Comparison of ENCODE assay signal across 13 cellular contexts in the genomic region with DNA sequence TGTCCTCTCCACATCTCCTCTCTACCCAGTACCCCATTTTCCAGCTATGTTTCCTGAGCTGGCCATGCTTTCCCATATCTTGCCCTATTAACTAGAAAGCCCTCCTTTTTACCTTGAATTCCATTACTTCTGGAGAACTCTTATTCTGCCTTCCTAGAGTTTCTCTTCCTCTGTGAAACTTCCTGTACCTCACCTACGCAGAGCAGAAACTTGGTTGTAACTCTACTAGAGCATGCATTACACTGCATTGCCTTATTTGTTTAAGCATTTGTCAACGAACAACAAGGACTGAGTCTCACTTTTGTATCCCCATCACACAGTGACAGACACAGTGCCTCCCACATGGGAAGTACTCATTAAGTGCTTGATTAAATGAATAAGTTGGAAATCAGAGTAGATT. TPM values are rescaled to one million over a fixed set of nuclear protein-coding genes. Genes with fewer than 3 reads are reported as not detected.
DNase-seq lines count a peak whose midpoint lies in the region; ATAC-seq, FAIRE-seq and TF ChIP-seq lines count a peak whose summit lies in the region.
"Had no signal": no experiment of that assay in that cellular context is flagged by ENCODE, and none has a peak within 500 bp of the region (broad histone marks: within the 10 kb centered on the region; RNA-seq: fewer than 3 reads in every experiment).

No MANE protein-coding gene starts in this region.

- no peaks in the 10 kb centered on the region for H3K36me3 ChIP-seq in CD8-positive, alpha-beta memory T cell (ENCODE audit: insufficient read depth, low read length)
- no peaks in the 10 kb centered on the region for H3K36me3 ChIP-seq in small intestine (ENCODE audit: control insufficient read depth in 2 of 2, insufficient read depth in 2 of 2, low read length in 2 of 2)

- no peaks in the 10 kb centered on the region for H3K27me3 Mint-ChIP-seq in CD8-positive, alpha-beta memory T cell
- no peaks in the 10 kb centered on the region for H3K27me3 Mint-ChIP-seq in T-cell
- H3K27me3 Mint-ChIP-seq in nephron progenitor cell (ENCODE audit: low read depth, poor library complexity): peaks cover 4% of the 10 kb centered on the region
- no peaks in the 10 kb centered on the region for H3K27me3 Mint-ChIP-seq in activated naive CD8-positive, alpha-beta T cell treated with anti-CD3 and anti-CD28 coated beads, Interleukin-2, amount 50 U/mL, for 24 hours

- DNase-seq in CD8-positive, alpha-beta memory T cell: no peak
- DNase-seq in T-cell (no peak), nephron progenitor cell (no peak), SHP77 treated with DMSO at 0.1 percent for 48 hours (lab: John Stamatoyannopoulos, UW) (no peak), small intestine (no peak)
- no peak for DNase-seq in activated naive CD8-positive, alpha-beta T cell treated with anti-CD3 and anti-CD28 coated beads, Interleukin-2, amount 50 U/mL, for 24 hours
- DNase-seq: activated T-cell treated with anti-CD3 and anti-CD28 coated beads for 4 hours, DMS79, glutamatergic neuron, NCI-H345 had no signal

- no peak overlapping the region for H3K4me3 ChIP-seq in CD8-positive, alpha-beta memory T cell (ENCODE audit: low read length)
- H3K4me3 ChIP-seq in small intestine (ENCODE audit: low read depth in 1 of 2, low read length in 2 of 2): no peak overlapping the region

- H3K4me1 Mint-ChIP-seq in CD8-positive, alpha-beta memory T cell: peaks cover 32 to 40% (median 39%) of the 10 kb centered on the region in 3 donors
- peaks cover 36 to 52% (median 46%) of the 10 kb centered on the region in 3 donors for H3K4me1 Mint-ChIP-seq in T-cell
- peaks cover 31% of the 10 kb centered on the region for H3K4me1 Mint-ChIP-seq in nephron progenitor cell
- H3K4me1 Mint-ChIP-seq in activated naive CD8-positive, alpha-beta T cell treated with anti-CD3 and anti-CD28 coated beads, Interleukin-2, amount 50 U/mL, for 24 hours: peaks cover 21% of the 10 kb centered on the region

- CTCF ChIA-PET in CD8-positive, alpha-beta memory T cell (lab: Charles Lee): interaction anchor here (0.9 to 4.4 kb wide), 5 partner anchors 10 to 148 kb away, joined by 3 to 30 read pairs (median 4); no protein-coding TSS in a partner anchor
- CTCF ChIA-PET in T-cell (lab: Charles Lee): interaction anchor here (0.5 to 1.5 kb wide), 6 partner anchors 15 to 154 kb away, joined by 3 to 6 read pairs (median 4); no protein-coding TSS in a partner anchor

- no peak for FAIRE-seq in small intestine (lab: Jason Lieb, UNC)
- FAIRE-seq: colon had no signal

- no peak overlapping the region for H3K4me3 Mint-ChIP-seq in CD8-positive, alpha-beta memory T cell
- H3K4me3 Mint-ChIP-seq in T-cell (no peak overlapping the region), nephron progenitor cell (no peak overlapping the region)
- H3K4me3 Mint-ChIP-seq in activated naive CD8-positive, alpha-beta T cell treated with anti-CD3 and anti-CD28 coated beads, Interleukin-2, amount 50 U/mL, for 24 hours: no peak overlapping the region

- peaks cover 17% of the 10 kb centered on the region for H3K4me1 ChIP-seq in CD8-positive, alpha-beta memory T cell (ENCODE audit: insufficient read depth, low read length)
- no peaks in the 10 kb centered on the region for H3K4me1 ChIP-seq in small intestine (ENCODE audit: control insufficient read depth in 2 of 2, insufficient read depth in 1 of 2, low read depth in 1 of 2, low read length in 1 of 2)

- H3K9me3 Mint-ChIP-seq in CD8-positive, alpha-beta memory T cell: no peaks in the 10 kb centered on the region
- no peaks in the 10 kb centered on the region for H3K9me3 Mint-ChIP-seq in T-cell
- no peaks in the 10 kb centered on the region for H3K9me3 Mint-ChIP-seq in nephron progenitor cell
- no peaks in the 10 kb centered on the region for H3K9me3 Mint-ChIP-seq in activated naive CD8-positive, alpha-beta T cell treated with anti-CD3 and anti-CD28 coated beads, Interleukin-2, amount 50 U/mL, for 24 hours

- no peak overlapping the region for H3K27ac ChIP-seq in CD8-positive, alpha-beta memory T cell (ENCODE audit: low read depth, low read length)
- H3K27ac ChIP-seq in small intestine (ENCODE audit: low read depth in 1 of 2, low read length in 1 of 2): peak overlapping the region in 1 of 2 donors; percentile 12

- POLR2A ChIA-PET in CD8-positive, alpha-beta memory T cell (lab: Charles Lee): no interaction called here
- POLR2A ChIA-PET in T-cell (lab: Charles Lee): interaction anchor here in 1 of 2 donors (0.5 kb wide), 1 partner anchor 18 kb away, joined by 8 read pairs; no protein-coding TSS in a partner anchor

- no peak for TF ChIP-seq CTCF in nephron progenitor cell (IDR thresholded peaks at IDR 0.05)

- H3K27me3 ChIP-seq in CD8-positive, alpha-beta memory T cell (ENCODE audit: insufficient read depth, low read length, poor library complexity, severe bottlenecking): no peaks in the 10 kb centered on the region
- H3K27me3 ChIP-seq in small intestine (ENCODE audit: control insufficient read depth in 2 of 2, insufficient read depth in 2 of 2, low read length in 2 of 2): no peaks in the 10 kb centered on the region

- WGBS in small intestine, 3 donors: 63 to 79% (median 75%) methylated on average over 2 of the region's 2 CpGs

- no peaks in the 10 kb centered on the region for H3K9me3 ChIP-seq in CD8-positive, alpha-beta memory T cell (ENCODE audit: low read length)
- no peaks in the 10 kb centered on the region for H3K9me3 ChIP-seq in small intestine (ENCODE audit: control insufficient read depth, low read depth)

- peaks cover 0 to 10% (median 2%) of the 10 kb centered on the region in 3 donors for H3K36me3 Mint-ChIP-seq in CD8-positive, alpha-beta memory T cell
- H3K36me3 Mint-ChIP-seq in T-cell (peaks cover 3% of the 10 kb centered on the region), nephron progenitor cell (ENCODE audit: low read depth) (peaks cover 34% of the 10 kb centered on the region)
- peaks cover 4% of the 10 kb centered on the region for H3K36me3 Mint-ChIP-seq in activated naive CD8-positive, alpha-beta T cell treated with anti-CD3 and anti-CD28 coated beads, Interleukin-2, amount 50 U/mL, for 24 hours (ENCODE audit: low read depth)

- ATAC-seq in GM21381 (IDR thresholded peaks at IDR 0.05; ENCODE audit: unreplicated experiment): peak; percentile 54
- ATAC-seq in T-cell (replicated peaks in 1 of 4): peak in 2 of 4 experiments; percentile 26 to 45
- ATAC-seq in activated naive CD8-positive, alpha-beta T cell treated with anti-CD3 and anti-CD28 coated beads, Interleukin-2, amount 50 U/mL, for 24 hours: no peak
- ATAC-seq in GM18502 (IDR thresholded peaks at IDR 0.05; ENCODE audit: poor library complexity, unreplicated experiment): no peak

- H3K27ac Mint-ChIP-seq in CD8-positive, alpha-beta memory T cell: peak overlapping the region; percentile 2 to 88 (median 49)
- H3K27ac Mint-ChIP-seq in T-cell: peak overlapping the region; percentile 44 to 79
- peak overlapping the region; percentile 2 for H3K27ac Mint-ChIP-seq in nephron progenitor cell
- no peak overlapping the region for H3K27ac Mint-ChIP-seq in activated naive CD8-positive, alpha-beta T cell treated with anti-CD3 and anti-CD28 coated beads, Interleukin-2, amount 50 U/mL, for 24 hours

RNA-seq across cellular contexts. Expression of gene VCL, which starts 36.4 kb away (rescaled TPM):
- total RNA-seq in CD8-positive, alpha-beta memory T cell: 10 to 100 TPM; 30.6 to 31.2 TPM
- polyA plus RNA-seq in CD8-positive, alpha-beta memory T cell: 43.7 TPM
- 10 to 100 TPM; 22.6 to 48.7 (median 27.0) TPM for total RNA-seq in T-cell
- polyA plus RNA-seq in small intestine: 10 to 100 TPM in 2 of 3 donors, 1 to 10 TPM in 1; 8.9 to 32.2 (median 11.6) TPM
